In genomic region chr1:202561726-202562442, GRCh38 we compare ENCODE assay signal across 15 cellular contexts.
DNase-seq lines count a peak whose midpoint lies in the region; ATAC-seq, FAIRE-seq and TF ChIP-seq lines count a peak whose summit lies in the region.
"Had no signal": no experiment of that assay in that cellular context is flagged by ENCODE, and none has a peak within 500 bp of the region (broad histone marks: within the 10 kb centered on the region; RNA-seq: fewer than 3 reads in every experiment).

No MANE protein-coding gene starts in this region.

- H3K36me3 ChIP-seq in cardiac muscle cell: peaks cover 50% of the 10 kb centered on the region
- H3K36me3 ChIP-seq: adrenal gland had no signal

- H3K27me3 Mint-ChIP-seq in MCF 10A (ENCODE audit: insufficient read depth, unreplicated experiment) (no peaks in the 10 kb centered on the region), mesothelial cell of epicardium (ENCODE audit: low read depth) (no peaks in the 10 kb centered on the region)
- no peaks in the 10 kb centered on the region for H3K27me3 Mint-ChIP-seq in stimulated activated memory B cell treated with anti-CD40 and anti-IgM and Interleukin-4, amounts not matched to agents 10 μg/mL and 1 μg/mL and 100 μg/mL, for 72 hours
- H3K27me3 Mint-ChIP-seq: memory B cell had no signal

- no peaks in the 10 kb centered on the region for H3K4me1 Mint-ChIP-seq in MCF 10A (ENCODE audit: insufficient read depth, unreplicated experiment)
- H3K4me1 Mint-ChIP-seq in mesothelial cell of epicardium: peaks cover 35% of the 10 kb centered on the region
- peaks cover 26% of the 10 kb centered on the region for H3K4me1 Mint-ChIP-seq in stimulated activated memory B cell treated with anti-CD40 and anti-IgM and Interleukin-4, amounts not matched to agents 10 μg/mL and 1 μg/mL and 100 μg/mL, for 72 hours

- CTCF ChIA-PET in MCF 10A (lab: Yijun Ruan, JAX): interaction anchor here (0.5 to 4.0 kb wide), 13 partner anchors 10 to 589 kb away, joined by 3 to 22 read pairs (median 4); no protein-coding TSS in a partner anchor

- H3K27ac ChIP-seq in cardiac muscle cell: peak overlapping the region; percentile 15

- TF ChIP-seq CTCF in cardiac muscle cell (IDR thresholded peaks at IDR 0.05; ENCODE audit: low read depth, low read length) (peak; percentile 5), MCF 10A (IDR thresholded peaks at IDR 0.05; ENCODE audit: unreplicated experiment) (peak; percentile 12), mesothelial cell of epicardium (IDR thresholded peaks at IDR 0.05; ENCODE audit: unreplicated experiment) (no peak), D721Med (IDR thresholded peaks at IDR 0.05; ENCODE audit: insufficient read depth, missing control alignments) (no peak)

- FAIRE-seq in D721Med (lab: Jason Lieb, UNC): no peak

- H3K4me3 ChIP-seq in cardiac muscle cell: no peak overlapping the region
- H3K4me3 ChIP-seq: adrenal gland had no signal

- H3K27ac Mint-ChIP-seq in MCF 10A (ENCODE audit: low read depth, unreplicated experiment) (no peak overlapping the region), mesothelial cell of epicardium (peak overlapping the region; percentile 47)
- no peak overlapping the region for H3K27ac Mint-ChIP-seq in stimulated activated memory B cell treated with anti-CD40 and anti-IgM and Interleukin-4, amounts not matched to agents 10 μg/mL and 1 μg/mL and 100 μg/mL, for 72 hours
- H3K27ac Mint-ChIP-seq: memory B cell had no signal

- H3K36me3 Mint-ChIP-seq in MCF 10A (ENCODE audit: insufficient read depth, unreplicated experiment) (peaks cover 16% of the 10 kb centered on the region), mesothelial cell of epicardium (peaks cover 4% of the 10 kb centered on the region)
- peaks cover 6% of the 10 kb centered on the region for H3K36me3 Mint-ChIP-seq in stimulated activated memory B cell treated with anti-CD40 and anti-IgM and Interleukin-4, amounts not matched to agents 10 μg/mL and 1 μg/mL and 100 μg/mL, for 72 hours

- intact Hi-C loops in Right ventricle myocardium superior (cut with DNase I): no loop called here
- intact Hi-C loops in MCF 10A (cut with micrococcal nuclease): no loop called here

- peaks cover 30% of the 10 kb centered on the region for H3K4me1 ChIP-seq in cardiac muscle cell (ENCODE audit: low read depth)

- H3K9me3 ChIP-seq in cardiac muscle cell (ENCODE audit: low read depth): no peaks in the 10 kb centered on the region
- H3K9me3 ChIP-seq: adrenal gland had no signal

- ATAC-seq in Right ventricle myocardium superior (ENCODE audit: poor library complexity) (no peak), GM21786 (IDR thresholded peaks at IDR 0.05; ENCODE audit: unreplicated experiment) (no peak)
- no peak for ATAC-seq in stimulated activated memory B cell treated with anti-CD40 and anti-IgM and Interleukin-4, amounts not matched to agents 10 μg/mL and 1 μg/mL and 100 μg/mL, for 72 hours

- H3K9me3 Mint-ChIP-seq in MCF 10A (ENCODE audit: unreplicated experiment): no peaks in the 10 kb centered on the region
- H3K9me3 Mint-ChIP-seq in mesothelial cell of epicardium: no peaks in the 10 kb centered on the region
- H3K9me3 Mint-ChIP-seq in stimulated activated memory B cell treated with anti-CD40 and anti-IgM and Interleukin-4, amounts not matched to agents 10 μg/mL and 1 μg/mL and 100 μg/mL, for 72 hours: no peaks in the 10 kb centered on the region
- H3K9me3 Mint-ChIP-seq: memory B cell had no signal

- DNase-seq in cardiac muscle cell (ENCODE audit: low read depth in 1 of 2, low spot score in 1 of 2) (no peak), Right ventricle myocardium superior (no peak), MCF 10A (ENCODE audit: unreplicated experiment) (no peak), mesothelial cell of epicardium (ENCODE audit: low spot score in 2 of 2, unreplicated experiment in 2 of 2) (no peak), nucleus accumbens (lab: John Stamatoyannopoulos, UW) (no peak), D721Med (ENCODE audit: insufficient read length, low spot score) (no peak)
- DNase-seq: 8988T; adrenal gland; effector memory CD4-positive, alpha-beta T cell; NCI-H1694; retina; substantia nigra had no signal

- no TSS peak for BruUV-seq in MCF 10A (replicated peaks; lab: Mats Ljungman, UMichigan)

- no peak overlapping the region for H3K4me3 Mint-ChIP-seq in MCF 10A (ENCODE audit: unreplicated experiment)
- H3K4me3 Mint-ChIP-seq in mesothelial cell of epicardium: no peak overlapping the region
- H3K4me3 Mint-ChIP-seq in stimulated activated memory B cell treated with anti-CD40 and anti-IgM and Interleukin-4, amounts not matched to agents 10 μg/mL and 1 μg/mL and 100 μg/mL, for 72 hours: no peak overlapping the region
- H3K4me3 Mint-ChIP-seq: memory B cell had no signal

- POLR2A ChIA-PET in MCF 10A (lab: Yijun Ruan, JAX): interaction anchor here (0.7 to 2.1 kb wide), 5 partner anchors 10 to 58 kb away, joined by 3 to 8 read pairs (median 5); no protein-coding TSS in a partner anchor

- no peaks in the 10 kb centered on the region for H3K27me3 ChIP-seq in cardiac muscle cell
- H3K27me3 ChIP-seq: adrenal gland had no signal

Comparison
In these comparisons a context has a peak if more than half of its experiments do, and no peak if none do; other contexts are left out.
1. CTCF ChIP-seq: peak in cardiac muscle cell (single experiment) and MCF 10A (single experiment); none in mesothelial cell of epicardium (single experiment) and D721Med (single experiment).